In genomic region chr11:100932474-100933100, GRCh38 we compare ENCODE assay signal across 9 cellular contexts.
A peak's percentile ranks its signal among the peaks of the same experiment; 100 is the strongest.
DNase-seq lines count a peak whose midpoint lies in the region; ATAC-seq and TF ChIP-seq lines count a peak whose summit lies in the region.
"Had no signal": no experiment of that assay in that cellular context is flagged by ENCODE, and none has a peak within 500 bp of the region (broad histone marks: within the 10 kb centered on the region; RNA-seq: fewer than 3 reads in every experiment).

No MANE protein-coding gene starts in this region.

- no peaks in the 10 kb centered on the region for H3K27me3 Mint-ChIP-seq in type B pancreatic cell
- H3K27me3 Mint-ChIP-seq: activated naive CD8-positive, alpha-beta T cell treated with anti-CD3 and anti-CD28 coated beads, Interleukin-2, amount 10 ng/mL, durations not matched to agents 7 days and 5 days had no signal

- H3K9me3 ChIP-seq in esophagus squamous epithelium: no peaks in the 10 kb centered on the region

- peak; percentile 34 for TF ChIP-seq CTCF in RWPE1 (conservative IDR thresholded peaks at IDR 0.05; ENCODE audit: low read depth)
- TF ChIP-seq CTCF in foreskin fibroblast (IDR thresholded peaks at IDR 0.05; ENCODE audit: low read depth, low read length): peak; percentile 34
- TF ChIP-seq CTCF in type B pancreatic cell (conservative IDR thresholded peaks at IDR 0.05): peak; percentile 70
- peak in 3 of 6 experiments; percentile 23 to 47 (median 24) for TF ChIP-seq CTCF in esophagus squamous epithelium (IDR thresholded peaks at IDR 0.05)

- H3K4me3 ChIP-seq in foreskin fibroblast (ENCODE audit: low read depth in 1 of 2, low read length in 2 of 2) (no peak overlapping the region), esophagus squamous epithelium (no peak overlapping the region)

- CTCF ChIA-PET in RWPE1 (lab: Yijun Ruan, JAX): interaction anchor here (0.7 kb wide), 1 partner anchor 354 kb away, joined by 3 read pairs; no protein-coding TSS in a partner anchor

- ATAC-seq in HG03469 (IDR thresholded peaks at IDR 0.05; ENCODE audit: unreplicated experiment): peak; percentile 44

- H3K4me1 ChIP-seq in esophagus squamous epithelium: no peaks in the 10 kb centered on the region

- DNase-seq in NCI-H2196 (lab: John Stamatoyannopoulos, UW; ENCODE audit: unreplicated experiment): peak; percentile 3
- no peak for DNase-seq in NCI-H2196 treated with DMSO at 0.1 percent for 48 hours (lab: John Stamatoyannopoulos, UW; ENCODE audit: unreplicated experiment)
- DNase-seq in RWPE1 (ENCODE audit: low spot score): peak; percentile 12
- peak in 1 of 2 donors; percentile 55 for DNase-seq in foreskin fibroblast
- no peak for DNase-seq in type B pancreatic cell (ENCODE audit: extremely low spot score, unreplicated experiment)
- DNase-seq in NCI-H128 (lab: John Stamatoyannopoulos, UW; ENCODE audit: unreplicated experiment): no peak
- DNase-seq in esophagus squamous epithelium (lab: John Stamatoyannopoulos, UW): no peak
- DNase-seq: activated naive CD8-positive, alpha-beta T cell treated with anti-CD3 and anti-CD28 coated beads, Interleukin-2, amount 10 ng/mL, durations not matched to agents 7 days and 5 days had no signal

- H3K27ac Mint-ChIP-seq in type B pancreatic cell: no peak overlapping the region
- H3K27ac Mint-ChIP-seq: activated naive CD8-positive, alpha-beta T cell treated with anti-CD3 and anti-CD28 coated beads, Interleukin-2, amount 10 ng/mL, durations not matched to agents 7 days and 5 days had no signal

- no peaks in the 10 kb centered on the region for H3K36me3 ChIP-seq in esophagus squamous epithelium

- peaks cover 8% of the 10 kb centered on the region for H3K4me1 Mint-ChIP-seq in type B pancreatic cell (ENCODE audit: unreplicated experiment)
- H3K4me1 Mint-ChIP-seq: activated naive CD8-positive, alpha-beta T cell treated with anti-CD3 and anti-CD28 coated beads, Interleukin-2, amount 10 ng/mL, durations not matched to agents 7 days and 5 days had no signal

- no peaks in the 10 kb centered on the region for H3K27me3 ChIP-seq in esophagus squamous epithelium

- no peaks in the 10 kb centered on the region for H3K9me3 Mint-ChIP-seq in type B pancreatic cell
- H3K9me3 Mint-ChIP-seq: activated naive CD8-positive, alpha-beta T cell treated with anti-CD3 and anti-CD28 coated beads, Interleukin-2, amount 10 ng/mL, durations not matched to agents 7 days and 5 days had no signal

- POLR2A ChIA-PET in RWPE1 (lab: Yijun Ruan, JAX; ENCODE audit: low non-redundant PET): no interaction called here

- no peaks in the 10 kb centered on the region for H3K36me3 Mint-ChIP-seq in type B pancreatic cell
- H3K36me3 Mint-ChIP-seq: activated naive CD8-positive, alpha-beta T cell treated with anti-CD3 and anti-CD28 coated beads, Interleukin-2, amount 10 ng/mL, durations not matched to agents 7 days and 5 days had no signal

- intact Hi-C loops in esophagus squamous epithelium (cut with DNase I): loop anchor here (5.0 kb wide), 1 partner anchor 355 kb away; no protein-coding TSS in a partner anchor

- 26 to 30% methylated on average over 3 of the region's 3 CpGs for WGBS in esophagus squamous epithelium, 2 donors

- H3K4me3 Mint-ChIP-seq in type B pancreatic cell: no peak overlapping the region
- H3K4me3 Mint-ChIP-seq: activated naive CD8-positive, alpha-beta T cell treated with anti-CD3 and anti-CD28 coated beads, Interleukin-2, amount 10 ng/mL, durations not matched to agents 7 days and 5 days had no signal

- no peak overlapping the region for H3K27ac ChIP-seq in RWPE1
- H3K27ac ChIP-seq in esophagus squamous epithelium: no peak overlapping the region

- no peak for TF ChIP-seq POLR2A in esophagus squamous epithelium (IDR thresholded peaks at IDR 0.05)

Comparison
In these comparisons a context has a peak if more than half of its experiments do, and no peak if none do; other contexts are left out.
1. DNase-seq: peak in NCI-H2196 (single experiment) and RWPE1 (single experiment); none in NCI-H2196 treated with DMSO at 0.1 percent for 48 hours (single experiment), type B pancreatic cell (single experiment), NCI-H128 (single experiment) and esophagus squamous epithelium (single experiment).